11 cellular contexts compared by ENCODE assay signal in the genomic region with DNA sequence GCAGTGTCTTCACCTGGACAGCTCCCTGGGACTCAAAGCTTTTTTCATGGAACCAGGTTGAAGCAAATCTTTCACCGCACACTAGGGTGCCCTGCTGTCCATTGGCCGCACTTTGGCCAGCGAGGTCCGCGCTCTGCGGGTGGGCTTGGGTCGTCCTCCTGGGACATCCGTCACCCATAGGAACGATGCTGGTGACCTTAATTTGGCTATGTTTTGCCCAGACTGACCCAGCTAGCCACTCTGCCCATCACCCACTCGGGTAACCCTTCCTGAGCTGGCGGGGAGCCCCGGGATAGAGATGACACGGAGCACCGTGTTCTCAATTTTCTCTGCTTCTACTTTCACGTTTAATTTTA. TPM values are rescaled to one million over a fixed set of nuclear protein-coding genes. Genes with fewer than 3 reads are reported as not detected.
DNase-seq lines count a peak whose midpoint lies in the region; ATAC-seq, FAIRE-seq and TF ChIP-seq lines count a peak whose summit lies in the region.
"Had no signal": no experiment of that assay in that cellular context is flagged by ENCODE, and none has a peak within 500 bp of the region (broad histone marks: within the 10 kb centered on the region; RNA-seq: fewer than 3 reads in every experiment).

No MANE protein-coding gene starts in this region.

- H3K27me3 ChIP-seq in mucosa of rectum (ENCODE audit: control insufficient read depth in 2 of 2, insufficient read depth in 2 of 2, low read length in 2 of 2) = no peaks in the 10 kb centered on the region
- H3K27me3 ChIP-seq in upper lobe of right lung = no peaks in the 10 kb centered on the region

- H3K4me1 ChIP-seq in mucosa of rectum (ENCODE audit: control insufficient read depth in 2 of 2, insufficient read depth in 2 of 2, low read length in 2 of 2) (peaks cover 34 to 37% of the 10 kb centered on the region in 2 donors), upper lobe of right lung (peaks cover 24% of the 10 kb centered on the region)

- FAIRE-seq in frontal cortex (lab: Jason Lieb, UNC) = no peak

- DNase-seq in activated CD8-positive, alpha-beta memory T cell treated with anti-CD3 and anti-CD28 coated beads, Interleukin-2, amount 50 U/mL, for 48 hours = peak; percentile 51
- no peak for DNase-seq in activated CD8-positive, alpha-beta memory T cell treated with anti-CD3 and anti-CD28 coated beads, Interleukin-2, amount 50 U/mL, for 4 hours
- DNase-seq in epidermal melanocyte (ENCODE audit: insufficient read length, low spot score) (peak; percentile 15), upper lobe of right lung (peak; percentile 57), frontal cortex (ENCODE audit: low spot score in 2 of 2) (no peak)
- DNase-seq in stimulated activated naive CD8-positive, alpha-beta T cell treated with anti-CD3 and anti-CD28 coated beads, Interleukin-15, Interleukin-2, amounts not matched to agents 100 U/mL and 50 U/mL, for 24 hours = no peak
- DNase-seq: ACHN, brain microvascular endothelial cell, NCI-H446 treated with DMSO at 0.1 percent for 48 hours had no signal

- H3K9ac ChIP-seq in mucosa of rectum (ENCODE audit: low read depth in 1 of 2, low read length in 2 of 2) = peak overlapping the region; percentile 28 to 51

- TF ChIP-seq CTCF in upper lobe of right lung (IDR thresholded peaks at IDR 0.05) = no peak

- H3K4me3 ChIP-seq in mucosa of rectum (ENCODE audit: low read length in 2 of 2) (peak overlapping the region; percentile 41 to 65), upper lobe of right lung (no peak overlapping the region)

- H3K9me3 ChIP-seq in mucosa of rectum (ENCODE audit: control insufficient read depth in 2 of 2, low read length in 2 of 2) (no peaks in the 10 kb centered on the region), upper lobe of right lung (no peaks in the 10 kb centered on the region)

- intact Hi-C loops in upper lobe of right lung (cut with DNase I) = no loop called here

- H3K27ac ChIP-seq in mucosa of rectum (ENCODE audit: low read depth in 2 of 2, low read length in 2 of 2) (peak overlapping the region; percentile 65 to 73), upper lobe of right lung (peak overlapping the region; percentile 64)
- H3K27ac ChIP-seq: brain microvascular endothelial cell had no signal

- H3K36me3 ChIP-seq in mucosa of rectum (ENCODE audit: control insufficient read depth in 2 of 2, insufficient read depth in 2 of 2, low read length in 2 of 2) (no peaks in the 10 kb centered on the region), upper lobe of right lung (no peaks in the 10 kb centered on the region)
- H3K36me3 ChIP-seq: brain microvascular endothelial cell had no signal

- ATAC-seq in upper lobe of right lung (no peak), HG03025 (IDR thresholded peaks at IDR 0.05; ENCODE audit: low FRiP score, unreplicated experiment) (no peak)
- no peak for ATAC-seq in stimulated activated naive CD8-positive, alpha-beta T cell treated with anti-CD3 and anti-CD28 coated beads, Interleukin-15, Interleukin-2, amounts not matched to agents 100 U/mL and 50 U/mL, for 24 hours

RNA-seq across cellular contexts. Expression of a gene that starts 25.9 kb away (rescaled TPM):
- total RNA-seq in upper lobe of right lung = 8.0 TPM
- total RNA-seq in frontal cortex = 4.5 TPM

Comparison
In these comparisons a context has a peak if more than half of its experiments do, and no peak if none do; other contexts are left out.
1. DNase-seq: peak in activated CD8-positive, alpha-beta memory T cell treated with anti-CD3 and anti-CD28 coated beads, Interleukin-2, amount 50 U/mL, for 48 hours (single experiment), epidermal melanocyte (single experiment) and upper lobe of right lung (single experiment); none in activated CD8-positive, alpha-beta memory T cell treated with anti-CD3 and anti-CD28 coated beads, Interleukin-2, amount 50 U/mL, for 4 hours (single experiment), frontal cortex (0 of 2) and stimulated activated naive CD8-positive, alpha-beta T cell treated with anti-CD3 and anti-CD28 coated beads, Interleukin-15, Interleukin-2, amounts not matched to agents 100 U/mL and 50 U/mL, for 24 hours (single experiment).